Comparison of ENCODE assay signal across 25 cellular contexts in the genomic region with DNA sequence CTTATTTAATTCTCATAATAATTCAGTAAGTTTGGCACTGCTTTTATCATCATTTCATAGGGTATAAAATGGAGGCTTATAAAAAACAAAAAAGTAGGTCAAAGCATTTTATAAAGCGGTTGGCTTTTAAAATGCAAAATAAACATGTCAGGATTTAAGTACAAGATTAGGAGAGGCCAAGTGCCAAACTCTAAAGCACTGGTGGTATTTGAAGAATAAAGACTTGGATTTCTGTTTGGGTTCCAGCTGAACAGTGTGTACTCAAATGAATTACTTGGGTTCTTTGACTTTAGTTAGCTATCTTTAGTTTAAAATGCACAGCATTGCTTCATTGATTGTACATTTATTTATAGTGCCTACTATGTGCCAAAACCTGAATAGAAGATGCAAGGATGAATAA.
DNase-seq lines count a peak whose midpoint lies in the region; ATAC-seq and TF ChIP-seq lines count a peak whose summit lies in the region.
"Had no signal": no experiment of that assay in that cellular context is flagged by ENCODE, and none has a peak within 500 bp of the region (broad histone marks: within the 10 kb centered on the region; RNA-seq: fewer than 3 reads in every experiment).

No MANE protein-coding gene starts in this region.

- peak; percentile 60 for ATAC-seq in left lung
- no peak for ATAC-seq in thoracic aorta (ENCODE audit: insufficient number of reproducible peaks, low FRiP score, low read depth)
- ATAC-seq in sciatic nerve: no peak
- ATAC-seq: GM12878 had no signal

- intact Hi-C loops in esophagus muscularis mucosa (cut with DNase I) (no loop called here), left lung (cut with DNase I) (no loop called here), sciatic nerve (cut with DNase I) (no loop called here)

- H3K27me3 ChIP-seq in esophagus muscularis mucosa (no peaks in the 10 kb centered on the region), left lung (no peaks in the 10 kb centered on the region), thoracic aorta (replicated peaks; ENCODE audit: insufficient read depth) (no peaks in the 10 kb centered on the region)
- H3K27me3 ChIP-seq: BE2C, BLaER1 had no signal

- H3K27ac ChIP-seq in esophagus muscularis mucosa (replicated peaks in 1 of 4) (peak overlapping the region in 3 of 4 donors; percentile 34 to 63 (median 56)), left lung (no peak overlapping the region), thoracic aorta (peak overlapping the region; percentile 15 to 24), coronary artery (no peak overlapping the region)
- H3K27ac ChIP-seq: BLaER1 had no signal

- H3K36me3 ChIP-seq in esophagus muscularis mucosa (no peaks in the 10 kb centered on the region), left lung (no peaks in the 10 kb centered on the region), thoracic aorta (no peaks in the 10 kb centered on the region)
- H3K36me3 ChIP-seq: BE2C, BLaER1 had no signal

- 24% methylated on average over 1 of the region's 1 CpG for WGBS in esophagus muscularis mucosa

- H3K4me3 ChIP-seq in esophagus muscularis mucosa (no peak overlapping the region), left lung (no peak overlapping the region), thoracic aorta (no peak overlapping the region), coronary artery (no peak overlapping the region)
- H3K4me3 ChIP-seq: BLaER1, GM12878 had no signal

- DNase-seq in astrocyte of the hippocampus (ENCODE audit: low read depth, low spot score) (peak; percentile 18), esophagus muscularis mucosa (ENCODE audit: extremely low spot score) (no peak), left lung (no peak), thoracic aorta (ENCODE audit: low spot score) (no peak), coronary artery (ENCODE audit: low spot score) (no peak), sciatic nerve (ENCODE audit: low spot score) (no peak), foreskin melanocyte (no peak), NCI-H2227 (lab: John Stamatoyannopoulos, UW; ENCODE audit: unreplicated experiment) (no peak)
- DNase-seq: 8988T; ACHN; BE2C; C1 segment of cervical spinal cord; CD4-positive, alpha-beta memory T cell; CD4-positive, CD25-positive, alpha-beta regulatory T cell; CD8-positive, alpha-beta memory T cell; COR-L47; DMS 273 treated with DMSO at 0.1 percent for 48 hours; DMS153; DMS53; DMS79; DND-41; EL; GDM1 had no signal

- H3K9me3 ChIP-seq in esophagus muscularis mucosa (no peaks in the 10 kb centered on the region), left lung (no peaks in the 10 kb centered on the region), thoracic aorta (no peaks in the 10 kb centered on the region)
- H3K9me3 ChIP-seq: BE2C, BLaER1 had no signal

- no peak for TF ChIP-seq EP300 in esophagus muscularis mucosa (IDR thresholded peaks at IDR 0.05)

- TF ChIP-seq CTCF in esophagus muscularis mucosa (IDR thresholded peaks at IDR 0.05): no peak
- TF ChIP-seq CTCF in left lung (IDR thresholded peaks at IDR 0.05): no peak
- TF ChIP-seq CTCF in thoracic aorta (IDR thresholded peaks at IDR 0.05): no peak
- no peak for TF ChIP-seq CTCF in coronary artery (IDR thresholded peaks at IDR 0.05)

- TF ChIP-seq POLR2A in esophagus muscularis mucosa (IDR thresholded peaks at IDR 0.05; ENCODE audit: low read depth): no peak

- H3K4me1 ChIP-seq in esophagus muscularis mucosa (peaks cover 0 to 39% (median 29%) of the 10 kb centered on the region in 4 donors), left lung (peaks cover 0 to 3% of the 10 kb centered on the region in 2 donors), thoracic aorta (ENCODE audit: control insufficient read depth in 1 of 2, low read depth in 2 of 2) (peaks cover 13 to 28% of the 10 kb centered on the region in 2 donors)
- H3K4me1 ChIP-seq: BE2C, BLaER1 had no signal

Comparison
In these comparisons a context has a peak if more than half of its experiments do, and no peak if none do; other contexts are left out.
1. H3K27ac ChIP-seq: peak in esophagus muscularis mucosa (3 of 4) and thoracic aorta (2 of 2); none in left lung (0 of 2) and coronary artery (0 of 2).